In genomic region chr4:4792516-4792915, GRCh38 we compare ENCODE assay signal across 22 cellular contexts.
DNase-seq lines count a peak whose midpoint lies in the region; ATAC-seq and TF ChIP-seq lines count a peak whose summit lies in the region.
"Had no signal": no experiment of that assay in that cellular context is flagged by ENCODE, and none has a peak within 500 bp of the region (broad histone marks: within the 10 kb centered on the region; RNA-seq: fewer than 3 reads in every experiment).

No MANE protein-coding gene starts in this region.

- no peak overlapping the region for H4K5ac ChIP-seq in H9 (ENCODE audit: insufficient read length, low read depth, low read length)

- no peaks in the 10 kb centered on the region for H4K20me1 ChIP-seq in H9 (ENCODE audit: control insufficient read depth, insufficient read depth, insufficient read length)

- no peak overlapping the region for H2BK15ac ChIP-seq in H9 (ENCODE audit: low read depth, low read length)

- H2BK20ac ChIP-seq in H9 (ENCODE audit: low read depth, low read length, poor library complexity, severe bottlenecking), result no peak overlapping the region

- no peaks in the 10 kb centered on the region for H3K23me2 ChIP-seq in H9 (ENCODE audit: insufficient read length, low read depth, low read length, poor library complexity, severe bottlenecking)

- intact Hi-C loops in left lung (cut with DNase I), result no loop called here

- no peak overlapping the region for H2AK5ac ChIP-seq in H9 (ENCODE audit: insufficient read length, low read length)

- no peak overlapping the region for H3K9ac ChIP-seq in H9 (ENCODE audit: extremely low read depth, insufficient read length, low read length)

- DNase-seq in GM03348 (ENCODE audit: low spot score) (peak; percentile 87), dedifferentiated amniotic fluid mesenchymal stem cell (ENCODE audit: extremely low spot score) (peak; percentile 83), left lung (no peak), NCI-H1930 (lab: John Stamatoyannopoulos, UW) (no peak), NCI-H2081 (lab: John Stamatoyannopoulos, UW) (no peak), RKO (ENCODE audit: low spot score) (no peak), H9 (no peak)
- DNase-seq: 8988T; activated CD4-positive, alpha-beta T cell treated with anti-CD3 and anti-CD28 coated beads, Interleukin-2, amount 50 U/mL, for 1 hour; activated CD8-positive, alpha-beta memory T cell treated with anti-CD3 and anti-CD28 coated beads, Interleukin-2, amount 10 ng/mL, durations not matched to agents 7 days and 5 days; body of pancreas; erythroblast; kidney; NCI-H446; NCI-H82; upper lobe of right lung; WERI-Rb-1 had no signal

- H3K4me3 ChIP-seq in ACC112 (ENCODE audit: low read depth, low read length), result peak overlapping the region; percentile 23
- H3K4me3 ChIP-seq in left lung, result no peak overlapping the region
- H3K4me3 ChIP-seq: body of pancreas, lung, upper lobe of right lung had no signal

- no peak overlapping the region for H3K18ac ChIP-seq in H9 (ENCODE audit: insufficient read length, low read depth, low read length)

- H3K4ac ChIP-seq in H9 (ENCODE audit: low read depth, low read length), result no peak overlapping the region

- H3K79me1 ChIP-seq in H9 (ENCODE audit: insufficient read depth, low read depth, low read length, poor library complexity, severe bottlenecking), result no peaks in the 10 kb centered on the region

- ATAC-seq in left lung, result peak; percentile 24
- ATAC-seq: activated CD8-positive, alpha-beta memory T cell treated with anti-CD3 and anti-CD28 coated beads, Interleukin-2, amount 10 ng/mL, durations not matched to agents 7 days and 5 days; body of pancreas; upper lobe of right lung had no signal

- no peak overlapping the region for H2BK5ac ChIP-seq in H9 (ENCODE audit: insufficient read length, low read length)

- peaks cover 31 to 34% of the 10 kb centered on the region in 2 experiments for H3K9me3 Mint-ChIP-seq in H9

- no peak overlapping the region for H3K14ac ChIP-seq in H9 (ENCODE audit: insufficient read depth, low read length)

- H3K4me3 Mint-ChIP-seq in H9, result no peak overlapping the region
- H3K4me3 Mint-ChIP-seq: activated CD8-positive, alpha-beta memory T cell treated with anti-CD3 and anti-CD28 coated beads, Interleukin-2, amount 10 ng/mL, durations not matched to agents 7 days and 5 days; activated naive CD4-positive, alpha-beta T cell treated with anti-CD3 and anti-CD28 coated beads, Interleukin-2, amount 50 U/mL, for 24 hours; CD14-positive monocyte had no signal

- H4K8ac ChIP-seq in H9 (replicated peaks; ENCODE audit: insufficient read length, low read depth, low read length), result no peak overlapping the region

- no peak overlapping the region for H3K56ac ChIP-seq in H9 (ENCODE audit: insufficient read length, low read depth, low read length)

- H3K9me3 ChIP-seq in left lung (peaks cover 0 to 30% of the 10 kb centered on the region in 2 donors), H9 (ENCODE audit: control insufficient read depth, low read depth, low read length) (no peaks in the 10 kb centered on the region)
- H3K9me3 ChIP-seq: upper lobe of right lung had no signal

- no peak overlapping the region for H4K91ac ChIP-seq in H9 (ENCODE audit: insufficient read length, low read depth, low read length)

- H3K4me2 ChIP-seq in H9 (ENCODE audit: insufficient read depth, insufficient read length, low read length), result no peak overlapping the region

- TF ChIP-seq CTCF in left lung (IDR thresholded peaks at IDR 0.05) (no peak), H9 (conservative IDR thresholded peaks at IDR 0.05) (no peak)

- H3K27me3 ChIP-seq in ACC112 (ENCODE audit: insufficient read depth, low read length), result peaks cover 24% of the 10 kb centered on the region
- peaks cover 0 to 2% of the 10 kb centered on the region in 2 donors for H3K27me3 ChIP-seq in left lung
- no peaks in the 10 kb centered on the region for H3K27me3 ChIP-seq in H9 (ENCODE audit: insufficient read depth, low read length)
- H3K27me3 ChIP-seq: body of pancreas, neutrophil, upper lobe of right lung had no signal

- whole genome bisulfite sequencing in H9 (ENCODE audit: extremely low coverage, insufficient read length, low lambda C conversion rate), result no CpG with 5 or more reads among the region's 4 CpGs

- H3K27me3 Mint-ChIP-seq in H9 (ENCODE audit: low read depth), result peaks cover 81% of the 10 kb centered on the region
- H3K27me3 Mint-ChIP-seq: activated CD8-positive, alpha-beta memory T cell treated with anti-CD3 and anti-CD28 coated beads, Interleukin-2, amount 10 ng/mL, durations not matched to agents 7 days and 5 days had no signal

- H2BK12ac ChIP-seq in H9 (ENCODE audit: insufficient read length, low read depth, low read length), result no peak overlapping the region

- H3K79me2 ChIP-seq in ACC112 (ENCODE audit: control insufficient read depth, insufficient read depth, low read length, unreplicated experiment) (no peaks in the 10 kb centered on the region), H9 (ENCODE audit: insufficient read depth, low read length) (no peaks in the 10 kb centered on the region)

- peaks cover 6% of the 10 kb centered on the region in 2 experiments for H3K4me1 Mint-ChIP-seq in H9
- H3K4me1 Mint-ChIP-seq: activated naive CD4-positive, alpha-beta T cell treated with anti-CD3 and anti-CD28 coated beads, Interleukin-2, amount 50 U/mL, for 24 hours had no signal

- H3K27ac Mint-ChIP-seq in H9, result no peak overlapping the region
- H3K27ac Mint-ChIP-seq: activated CD8-positive, alpha-beta memory T cell treated with anti-CD3 and anti-CD28 coated beads, Interleukin-2, amount 10 ng/mL, durations not matched to agents 7 days and 5 days; activated naive CD4-positive, alpha-beta T cell treated with anti-CD3 and anti-CD28 coated beads, Interleukin-2, amount 50 U/mL, for 24 hours; CD14-positive monocyte had no signal

- no peak overlapping the region for H2BK120ac ChIP-seq in H9 (ENCODE audit: low read depth, low read length, poor library complexity, severe bottlenecking)

- no peak overlapping the region for H3T11ph ChIP-seq in H9 (ENCODE audit: low read length)

- H3K36me3 ChIP-seq in ACC112 (ENCODE audit: insufficient read depth, low read length), result no peaks in the 10 kb centered on the region
- H3K36me3 ChIP-seq in left lung, result no peaks in the 10 kb centered on the region
- H3K36me3 ChIP-seq: neutrophil, upper lobe of right lung, WERI-Rb-1 had no signal

- no peak overlapping the region for H3K23ac ChIP-seq in H9 (ENCODE audit: insufficient read length, low read depth, low read length)

- H3K27ac ChIP-seq in ACC112 (ENCODE audit: low read depth, low read length), result no peak overlapping the region
- H3K27ac ChIP-seq in left lung, result no peak overlapping the region
- no peak overlapping the region for H3K27ac ChIP-seq in H9 (ENCODE audit: insufficient read length, low read depth, low read length)
- H3K27ac ChIP-seq: body of pancreas, neutrophil, upper lobe of right lung, WERI-Rb-1 had no signal

- H2AFZ ChIP-seq in ACC112 (ENCODE audit: low read length, unreplicated experiment), result peak overlapping the region; percentile 2
- no peak overlapping the region for H2AFZ ChIP-seq in H9 (ENCODE audit: low read length)

- H3K4me1 ChIP-seq in ACC112 (ENCODE audit: control insufficient read depth, insufficient read depth, low read length, unreplicated experiment), result no peaks in the 10 kb centered on the region
- no peaks in the 10 kb centered on the region for H3K4me1 ChIP-seq in left lung
- H3K4me1 ChIP-seq in H9 (ENCODE audit: insufficient read depth, low read length), result no peaks in the 10 kb centered on the region; the same call in 1 of the 2 replicates
- H3K4me1 ChIP-seq: body of pancreas, upper lobe of right lung had no signal

- H3K36me3 Mint-ChIP-seq in H9 (ENCODE audit: insufficient read depth in 1 of 3, low read depth in 3 of 3), result peaks cover 18 to 32% (median 18%) of the 10 kb centered on the region in 3 experiments
- H3K36me3 Mint-ChIP-seq: CD14-positive monocyte had no signal

Comparison
In these comparisons a context has a peak if more than half of its experiments do, and no peak if none do; other contexts are left out.
1. DNase-seq: peak in GM03348 (single experiment) and dedifferentiated amniotic fluid mesenchymal stem cell (single experiment); none in left lung (0 of 2), NCI-H1930 (0 of 2), NCI-H2081 (0 of 2), RKO (single experiment) and H9 (single experiment).